Comparison of ENCODE assay signal across 8 cellular contexts in genomic region chr15:31338318-31338878, GRCh38.
A peak's percentile ranks its signal among the peaks of the same experiment; 100 is the strongest.
DNase-seq lines count a peak whose midpoint lies in the region; ATAC-seq, FAIRE-seq and TF ChIP-seq lines count a peak whose summit lies in the region.

No MANE protein-coding gene starts in this region.

- peaks cover 43% of the 10 kb centered on the region for H3K36me3 Mint-ChIP-seq in activated naive CD4-positive, alpha-beta T cell treated with anti-CD3 and anti-CD28 coated beads, Interleukin-2, amount 10 ng/mL, durations not matched to agents 7 days and 5 days

- no peak for TF ChIP-seq CTCF in D721Med (IDR thresholded peaks at IDR 0.05; ENCODE audit: insufficient read depth, missing control alignments)

- no peaks in the 10 kb centered on the region for H3K27me3 ChIP-seq in muscle layer of colon (ENCODE audit: control insufficient read depth in 1 of 2, insufficient read depth in 2 of 2, low read length in 2 of 2)

- H3K4me1 ChIP-seq in muscle layer of colon (ENCODE audit: insufficient read depth, low read length): peaks cover 79% of the 10 kb centered on the region

- H3K27me3 Mint-ChIP-seq in activated naive CD4-positive, alpha-beta T cell treated with anti-CD3 and anti-CD28 coated beads, Interleukin-2, amount 10 ng/mL, durations not matched to agents 7 days and 5 days: no peaks in the 10 kb centered on the region

- H3K4me1 Mint-ChIP-seq in activated naive CD4-positive, alpha-beta T cell treated with anti-CD3 and anti-CD28 coated beads, Interleukin-2, amount 10 ng/mL, durations not matched to agents 7 days and 5 days: peaks cover 100% of the 10 kb centered on the region

- peak overlapping the region; percentile 82 for H3K27ac Mint-ChIP-seq in activated naive CD4-positive, alpha-beta T cell treated with anti-CD3 and anti-CD28 coated beads, Interleukin-2, amount 10 ng/mL, durations not matched to agents 7 days and 5 days

- CTCF ChIA-PET in activated naive CD4-positive, alpha-beta T cell treated with anti-CD3 and anti-CD28 coated beads, Interleukin-2, amount 10 ng/mL, durations not matched to agents 7 days and 5 days (lab: Charles Lee): interaction anchor here (0.6 to 1.8 kb wide), 6 partner anchors 16 to 150 kb away, joined by 3 to 5 read pairs (median 4); no protein-coding TSS in a partner anchor

- no peak overlapping the region for H3K9ac ChIP-seq in muscle layer of colon (ENCODE audit: low read length)

- H3K9me3 Mint-ChIP-seq in activated naive CD4-positive, alpha-beta T cell treated with anti-CD3 and anti-CD28 coated beads, Interleukin-2, amount 10 ng/mL, durations not matched to agents 7 days and 5 days: no peaks in the 10 kb centered on the region

- peak overlapping the region in 1 of 2 donors; percentile 23 for H3K4me3 ChIP-seq in muscle layer of colon (ENCODE audit: low read depth in 1 of 2, low read length in 2 of 2)

- no peaks in the 10 kb centered on the region for H3K36me3 ChIP-seq in muscle layer of colon (ENCODE audit: insufficient read depth, low read length)

- peak; percentile 25 for ATAC-seq in HG03439 (IDR thresholded peaks at IDR 0.05; ENCODE audit: unreplicated experiment)

- no peak for FAIRE-seq in D721Med (lab: Jason Lieb, UNC)

- no peak for DNase-seq in activated naive CD4-positive, alpha-beta T cell treated with anti-CD3 and anti-CD28 coated beads, Interleukin-2, amount 10 ng/mL, durations not matched to agents 7 days and 5 days
- DNase-seq in activated naive CD4-positive, alpha-beta T cell treated with anti-CD3 and anti-CD28 coated beads, Interleukin-2, amount 50 U/mL, for 16 hours: no peak
- peak; percentile 26 for DNase-seq in astrocyte of the hippocampus (ENCODE audit: low read depth, low spot score)
- DNase-seq in NK-92 treated with Interleukin-12 subunit alpha and Interleukin-12 subunit beta, amount 100 ng/mL, for 24 hours (lab: John Stamatoyannopoulos, UW): no peak
- DNase-seq in D721Med (ENCODE audit: insufficient read length, low spot score): no peak
- DNase-seq in HK-2 (ENCODE audit: unreplicated experiment): no peak

- peak overlapping the region; percentile 41 for H3K27ac ChIP-seq in muscle layer of colon (ENCODE audit: low read depth, low read length)

- no peaks in the 10 kb centered on the region for H3K9me3 ChIP-seq in muscle layer of colon (ENCODE audit: low read length)

- H3K4me3 Mint-ChIP-seq in activated naive CD4-positive, alpha-beta T cell treated with anti-CD3 and anti-CD28 coated beads, Interleukin-2, amount 10 ng/mL, durations not matched to agents 7 days and 5 days: peak overlapping the region; percentile 32
